Comparison of ENCODE assay signal across 1 cellular context in the genomic region with DNA sequence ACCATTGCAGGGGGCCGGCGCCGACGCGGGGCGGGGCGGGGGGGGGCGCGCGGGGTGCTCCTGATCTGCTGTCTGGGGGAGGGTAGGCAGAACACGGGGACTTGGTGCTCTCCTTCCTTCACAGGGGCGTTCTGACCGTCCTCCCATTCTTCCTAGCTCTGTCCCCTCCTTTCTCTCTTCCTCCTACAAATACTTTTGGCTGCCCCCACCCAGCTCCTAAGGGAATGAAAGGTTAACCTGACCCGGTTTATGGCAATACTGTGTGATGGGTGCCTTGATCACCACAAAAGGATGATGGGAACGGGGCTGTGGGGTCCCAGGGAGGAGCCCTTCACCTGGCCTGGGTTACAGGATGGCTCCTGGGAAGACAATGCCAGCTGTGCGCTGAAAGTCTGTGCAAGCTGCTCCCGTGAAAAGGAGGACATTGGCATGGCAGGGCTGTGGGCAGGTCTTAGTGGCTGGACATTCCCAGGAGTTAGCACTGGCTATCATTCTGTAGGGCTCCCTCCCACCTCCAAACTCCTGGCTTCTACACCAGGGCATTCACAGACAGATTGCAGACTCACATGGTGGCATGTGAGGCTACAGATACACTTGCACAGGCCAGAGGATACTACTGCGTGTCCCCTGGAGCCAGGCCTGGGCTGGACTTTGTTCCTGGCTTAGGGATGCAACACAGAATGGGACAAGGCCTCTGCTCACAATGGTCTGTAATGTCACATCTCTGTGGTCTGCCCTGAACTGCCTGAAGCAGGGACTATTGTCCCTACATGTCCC.
TF ChIP-seq lines count a peak whose summit lies in the region.

No MANE protein-coding gene starts in this region.

TF ChIP-seq in HepG2, 621 proteins besides CTCF, POLR2A, EP300 and RAD21 (continues in another document):
- TF ChIP-seq HIVEP1 (CRISPR knock-in tag; IDR thresholded peaks at IDR 0.05) (no peak; the same call in none of the 2 replicates), NFE2L2 (IDR thresholded peaks at IDR 0.05; ENCODE audit: low read length) (0 out of 2 replicates have a peak, but pooled peaks have one; percentile 1), U2AF1 (optimal IDR thresholded peaks at IDR 0.05; ENCODE audit: low read depth, low read length) (peak; percentile 28), SKI (IDR thresholded peaks at IDR 0.05; ENCODE audit: partially characterized antibody) (peak; percentile 12), THAP9 (CRISPR knock-in tag; IDR thresholded peaks at IDR 0.05; ENCODE audit: borderline replicate concordance) (0 out of 2 replicates have a peak, but pooled peaks have one; percentile 34), HNF4G (IDR thresholded peaks at IDR 0.05; ENCODE audit: borderline replicate concordance, low read depth, low read length) (peak; percentile 64), HNF4G (CRISPR knock-in tag; IDR thresholded peaks at IDR 0.05; ENCODE audit: borderline replicate concordance, low read depth) (no peak; the same call in 1 of the 2 replicates), ZFP36 (IDR thresholded peaks at IDR 0.05; ENCODE audit: borderline replicate concordance, low read depth, low read length, partially characterized antibody) (no peak), ZSCAN9 (CRISPR knock-in tag; IDR thresholded peaks at IDR 0.05; ENCODE audit: borderline replicate concordance) (no peak), HOXA3 (CRISPR knock-in tag; IDR thresholded peaks at IDR 0.05) (peak; percentile 71), RBM22 (optimal IDR thresholded peaks at IDR 0.05; ENCODE audit: low read length) (peak; percentile 61), ZNF33B (CRISPR knock-in tag; IDR thresholded peaks at IDR 0.05) (no peak), ZBTB34 (CRISPR knock-in tag; IDR thresholded peaks at IDR 0.05) (0 out of 2 replicates have a peak, but pooled peaks have one; percentile 8), THAP7 (CRISPR knock-in tag; IDR thresholded peaks at IDR 0.05) (peak; percentile 86; the same call in 1 of the 2 replicates), ZNF567 (CRISPR knock-in tag; IDR thresholded peaks at IDR 0.05; ENCODE audit: borderline replicate concordance) (peak; percentile 92; the same call in 1 of the 2 replicates), SOX6 (IDR thresholded peaks at IDR 0.05) (no peak), SOX6 (CRISPR knock-in tag; IDR thresholded peaks at IDR 0.05) (0 out of 2 replicates have a peak, but pooled peaks have one; percentile 14), ZNF331 (CRISPR knock-in tag; IDR thresholded peaks at IDR 0.05) (peak; percentile 3; the same call in 1 of the 2 replicates), CHCHD3 (CRISPR knock-in tag; IDR thresholded peaks at IDR 0.05) (0 out of 2 replicates have a peak, but pooled peaks have one; percentile 22), MYC (CRISPR knock-in tag; IDR thresholded peaks at IDR 0.05; ENCODE audit: borderline replicate concordance) (peak; percentile 82; the same call in 1 of the 2 replicates), ZNF780A (CRISPR knock-in tag; IDR thresholded peaks at IDR 0.05) (no peak), NCOR1 (IDR thresholded peaks at IDR 0.05; ENCODE audit: borderline replicate concordance, low read length) (peak; percentile 61; the same call in 1 of the 2 replicates), ZFY (CRISPR knock-in tag; IDR thresholded peaks at IDR 0.05) (0 out of 2 replicates have a peak, but pooled peaks have one; percentile 87), ZIK1 (CRISPR knock-in tag; IDR thresholded peaks at IDR 0.05; ENCODE audit: borderline replicate concordance, low read depth) (0 out of 2 replicates have a peak, but pooled peaks have one; percentile 24), ZNF44 (CRISPR knock-in tag; IDR thresholded peaks at IDR 0.05) (peak; percentile 9; the same call in 1 of the 2 replicates), RCOR2 (CRISPR knock-in tag; IDR thresholded peaks at IDR 0.05) (0 out of 2 replicates have a peak, but pooled peaks have one; percentile 5), MBNL3 (CRISPR knock-in tag; conservative IDR thresholded peaks at IDR 0.05) (0 out of 2 replicates have a peak, but pooled peaks have one; percentile 24), ZNF772 (CRISPR knock-in tag; IDR thresholded peaks at IDR 0.05) (no peak), KLF11 (CRISPR knock-in tag; IDR thresholded peaks at IDR 0.05) (0 out of 2 replicates have a peak, but pooled peaks have one; percentile 14), PLSCR1 (CRISPR knock-in tag; IDR thresholded peaks at IDR 0.05; ENCODE audit: borderline replicate concordance) (no peak)
- TF ChIP-seq, protein P1, sequence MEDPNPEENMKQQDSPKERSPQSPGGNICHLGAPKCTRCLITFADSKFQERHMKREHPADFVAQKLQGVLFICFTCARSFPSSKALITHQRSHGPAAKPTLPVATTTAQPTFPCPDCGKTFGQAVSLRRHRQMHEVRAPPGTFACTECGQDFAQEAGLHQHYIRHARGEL (CRISPR knock-in tag; IDR thresholded peaks at IDR 0.05): no peak
- TF ChIP-seq, protein P2, sequence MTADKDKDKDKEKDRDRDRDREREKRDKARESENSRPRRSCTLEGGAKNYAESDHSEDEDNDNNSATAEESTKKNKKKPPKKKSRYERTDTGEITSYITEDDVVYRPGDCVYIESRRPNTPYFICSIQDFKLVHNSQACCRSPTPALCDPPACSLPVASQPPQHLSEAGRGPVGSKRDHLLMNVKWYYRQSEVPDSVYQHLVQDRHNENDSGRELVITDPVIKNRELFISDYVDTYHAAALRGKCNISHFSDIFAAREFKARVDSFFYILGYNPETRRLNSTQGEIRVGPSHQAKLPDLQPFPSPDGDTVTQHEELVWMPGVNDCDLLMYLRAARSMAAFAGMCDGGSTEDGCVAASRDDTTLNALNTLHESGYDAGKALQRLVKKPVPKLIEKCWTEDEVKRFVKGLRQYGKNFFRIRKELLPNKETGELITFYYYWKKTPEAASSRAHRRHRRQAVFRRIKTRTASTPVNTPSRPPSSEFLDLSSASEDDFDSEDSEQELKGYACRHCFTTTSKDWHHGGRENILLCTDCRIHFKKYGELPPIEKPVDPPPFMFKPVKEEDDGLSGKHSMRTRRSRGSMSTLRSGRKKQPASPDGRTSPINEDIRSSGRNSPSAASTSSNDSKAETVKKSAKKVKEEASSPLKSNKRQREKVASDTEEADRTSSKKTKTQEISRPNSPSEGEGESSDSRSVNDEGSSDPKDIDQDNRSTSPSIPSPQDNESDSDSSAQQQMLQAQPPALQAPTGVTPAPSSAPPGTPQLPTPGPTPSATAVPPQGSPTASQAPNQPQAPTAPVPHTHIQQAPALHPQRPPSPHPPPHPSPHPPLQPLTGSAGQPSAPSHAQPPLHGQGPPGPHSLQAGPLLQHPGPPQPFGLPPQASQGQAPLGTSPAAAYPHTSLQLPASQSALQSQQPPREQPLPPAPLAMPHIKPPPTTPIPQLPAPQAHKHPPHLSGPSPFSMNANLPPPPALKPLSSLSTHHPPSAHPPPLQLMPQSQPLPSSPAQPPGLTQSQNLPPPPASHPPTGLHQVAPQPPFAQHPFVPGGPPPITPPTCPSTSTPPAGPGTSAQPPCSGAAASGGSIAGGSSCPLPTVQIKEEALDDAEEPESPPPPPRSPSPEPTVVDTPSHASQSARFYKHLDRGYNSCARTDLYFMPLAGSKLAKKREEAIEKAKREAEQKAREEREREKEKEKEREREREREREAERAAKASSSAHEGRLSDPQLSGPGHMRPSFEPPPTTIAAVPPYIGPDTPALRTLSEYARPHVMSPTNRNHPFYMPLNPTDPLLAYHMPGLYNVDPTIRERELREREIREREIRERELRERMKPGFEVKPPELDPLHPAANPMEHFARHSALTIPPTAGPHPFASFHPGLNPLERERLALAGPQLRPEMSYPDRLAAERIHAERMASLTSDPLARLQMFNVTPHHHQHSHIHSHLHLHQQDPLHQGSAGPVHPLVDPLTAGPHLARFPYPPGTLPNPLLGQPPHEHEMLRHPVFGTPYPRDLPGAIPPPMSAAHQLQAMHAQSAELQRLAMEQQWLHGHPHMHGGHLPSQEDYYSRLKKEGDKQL (CRISPR knock-in tag; IDR thresholded peaks at IDR 0.05; ENCODE audit: low read depth): peak; percentile 4; the same call in 1 of the 2 replicates
- TF ChIP-seq, protein P3, sequence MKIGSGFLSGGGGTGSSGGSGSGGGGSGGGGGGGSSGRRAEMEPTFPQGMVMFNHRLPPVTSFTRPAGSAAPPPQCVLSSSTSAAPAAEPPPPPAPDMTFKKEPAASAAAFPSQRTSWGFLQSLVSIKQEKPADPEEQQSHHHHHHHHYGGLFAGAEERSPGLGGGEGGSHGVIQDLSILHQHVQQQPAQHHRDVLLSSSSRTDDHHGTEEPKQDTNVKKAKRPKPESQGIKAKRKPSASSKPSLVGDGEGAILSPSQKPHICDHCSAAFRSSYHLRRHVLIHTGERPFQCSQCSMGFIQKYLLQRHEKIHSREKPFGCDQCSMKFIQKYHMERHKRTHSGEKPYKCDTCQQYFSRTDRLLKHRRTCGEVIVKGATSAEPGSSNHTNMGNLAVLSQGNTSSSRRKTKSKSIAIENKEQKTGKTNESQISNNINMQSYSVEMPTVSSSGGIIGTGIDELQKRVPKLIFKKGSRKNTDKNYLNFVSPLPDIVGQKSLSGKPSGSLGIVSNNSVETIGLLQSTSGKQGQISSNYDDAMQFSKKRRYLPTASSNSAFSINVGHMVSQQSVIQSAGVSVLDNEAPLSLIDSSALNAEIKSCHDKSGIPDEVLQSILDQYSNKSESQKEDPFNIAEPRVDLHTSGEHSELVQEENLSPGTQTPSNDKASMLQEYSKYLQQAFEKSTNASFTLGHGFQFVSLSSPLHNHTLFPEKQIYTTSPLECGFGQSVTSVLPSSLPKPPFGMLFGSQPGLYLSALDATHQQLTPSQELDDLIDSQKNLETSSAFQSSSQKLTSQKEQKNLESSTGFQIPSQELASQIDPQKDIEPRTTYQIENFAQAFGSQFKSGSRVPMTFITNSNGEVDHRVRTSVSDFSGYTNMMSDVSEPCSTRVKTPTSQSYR (CRISPR knock-in tag; IDR thresholded peaks at IDR 0.05; ENCODE audit: borderline replicate concordance): 0 out of 2 replicates have a peak, but pooled peaks have one; percentile 23
- TF ChIP-seq, protein P4, sequence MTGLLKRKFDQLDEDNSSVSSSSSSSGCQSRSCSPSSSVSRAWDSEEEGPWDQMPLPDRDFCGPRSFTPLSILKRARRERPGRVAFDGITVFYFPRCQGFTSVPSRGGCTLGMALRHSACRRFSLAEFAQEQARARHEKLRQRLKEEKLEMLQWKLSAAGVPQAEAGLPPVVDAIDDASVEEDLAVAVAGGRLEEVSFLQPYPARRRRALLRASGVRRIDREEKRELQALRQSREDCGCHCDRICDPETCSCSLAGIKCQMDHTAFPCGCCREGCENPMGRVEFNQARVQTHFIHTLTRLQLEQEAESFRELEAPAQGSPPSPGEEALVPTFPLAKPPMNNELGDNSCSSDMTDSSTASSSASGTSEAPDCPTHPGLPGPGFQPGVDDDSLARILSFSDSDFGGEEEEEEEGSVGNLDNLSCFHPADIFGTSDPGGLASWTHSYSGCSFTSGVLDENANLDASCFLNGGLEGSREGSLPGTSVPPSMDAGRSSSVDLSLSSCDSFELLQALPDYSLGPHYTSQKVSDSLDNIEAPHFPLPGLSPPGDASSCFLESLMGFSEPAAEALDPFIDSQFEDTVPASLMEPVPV (CRISPR knock-in tag; IDR thresholded peaks at IDR 0.05): 0 out of 2 replicates have a peak, but pooled peaks have one; percentile 8
